14 cellular contexts compared by ENCODE assay signal in genomic region chr12:118033331-118033730, GRCh38. TPM values are rescaled to one million over a fixed set of nuclear protein-coding genes. Genes with fewer than 3 reads are reported as not detected.
A peak's percentile ranks its signal among the peaks of the same experiment; 100 is the strongest.
DNase-seq lines count a peak whose midpoint lies in the region; ATAC-seq and TF ChIP-seq lines count a peak whose summit lies in the region.
"Had no signal": no experiment of that assay in that cellular context is flagged by ENCODE, and none has a peak within 500 bp of the region (broad histone marks: within the 10 kb centered on the region; RNA-seq: fewer than 3 reads in every experiment).

No MANE protein-coding gene starts in this region.

- H2BK120ac ChIP-seq in mesenchymal stem cell (ENCODE audit: low read depth, low read length) = no peak overlapping the region

- H3K4me3 ChIP-seq in GM23248 (no peak overlapping the region), mesenchymal stem cell (ENCODE audit: insufficient read depth in 1 of 2, low read depth in 1 of 2, low read length in 2 of 2) (peak overlapping the region in 1 of 2 experiments; percentile 51)
- H3K4me3 ChIP-seq: gastrocnemius medialis, Peyer's patch had no signal

- H2AK5ac ChIP-seq in mesenchymal stem cell (ENCODE audit: low read length, severe bottlenecking) = no peak overlapping the region

- H3K4me3 Mint-ChIP-seq in CD4-positive, alpha-beta T cell = no peak overlapping the region
- H3K4me3 Mint-ChIP-seq in activated naive CD8-positive, alpha-beta T cell treated with anti-CD3 and anti-CD28 coated beads for 36 hours = no peak overlapping the region
- H3K4me3 Mint-ChIP-seq: activated naive CD8-positive, alpha-beta T cell treated with anti-CD3 and anti-CD28 coated beads, Interleukin-2, amount 10 ng/mL, durations not matched to agents 7 days and 5 days; neural crest cell had no signal

- H4K91ac ChIP-seq in mesenchymal stem cell (ENCODE audit: low read length) = no peak overlapping the region

- DNase-seq in CD4-positive, alpha-beta T cell = no peak
- DNase-seq in GM23248 = peak; percentile 57
- DNase-seq in activated naive CD8-positive, alpha-beta T cell treated with anti-CD3 and anti-CD28 coated beads for 36 hours = no peak
- DNase-seq in mesenchymal stem cell = no peak
- no peak for DNase-seq in NOMO-1 treated with dmso at 0.1 percent for 144 hours (lab: John Stamatoyannopoulos, UW; ENCODE audit: unreplicated experiment)
- no peak for DNase-seq in NCI-H1436 (lab: John Stamatoyannopoulos, UW)
- DNase-seq: activated naive CD8-positive, alpha-beta T cell treated with anti-CD3 and anti-CD28 coated beads, Interleukin-2, amount 10 ng/mL, durations not matched to agents 7 days and 5 days; C1 segment of cervical spinal cord; gastrocnemius medialis; NCI-H2029; NCI-H526 treated with DMSO at 0.1 percent for 48 hours; Peyer's patch had no signal

- H3K79me2 ChIP-seq in GM23248 (ENCODE audit: insufficient read depth) = peaks cover 10% of the 10 kb centered on the region

- no peak overlapping the region for H3K27ac ChIP-seq in CD4-positive, alpha-beta T cell (ENCODE audit: low read depth, low read length)
- H3K27ac ChIP-seq in GM23248 (peak overlapping the region; percentile 66), mesenchymal stem cell (ENCODE audit: low read length, poor library complexity, severe bottlenecking) (no peak overlapping the region)
- H3K27ac ChIP-seq: gastrocnemius medialis had no signal

- no peaks in the 10 kb centered on the region for H3K9me2 ChIP-seq in GM23248 (ENCODE audit: insufficient read depth)

- H4K20me1 ChIP-seq in GM23248 (ENCODE audit: insufficient read depth) = no peaks in the 10 kb centered on the region

- POLR2A ChIA-PET in CD4-positive, alpha-beta T cell (lab: Charles Lee) = interaction anchor here (0.6 to 1.5 kb wide), 4 partner anchors 17 to 138 kb away, joined by 3 to 5 read pairs (median 4); partner anchors contain the start of gene RFC5

- no peaks in the 10 kb centered on the region for H3K9me3 Mint-ChIP-seq in CD4-positive, alpha-beta T cell
- H3K9me3 Mint-ChIP-seq in activated naive CD8-positive, alpha-beta T cell treated with anti-CD3 and anti-CD28 coated beads for 36 hours = peaks cover 2% of the 10 kb centered on the region
- H3K9me3 Mint-ChIP-seq: activated naive CD8-positive, alpha-beta T cell treated with anti-CD3 and anti-CD28 coated beads, Interleukin-2, amount 10 ng/mL, durations not matched to agents 7 days and 5 days; neural crest cell had no signal

- H3K4me1 ChIP-seq in GM23248 (ENCODE audit: insufficient read depth) (peaks cover 29% of the 10 kb centered on the region), mesenchymal stem cell (ENCODE audit: control insufficient read depth, insufficient read depth, low read depth, low read length) (no peaks in the 10 kb centered on the region)
- H3K4me1 ChIP-seq: gastrocnemius medialis, Peyer's patch had no signal

- H2BK12ac ChIP-seq in mesenchymal stem cell (ENCODE audit: low read length in 2 of 2) = no peak overlapping the region

- H3K4ac ChIP-seq in mesenchymal stem cell (ENCODE audit: low read depth in 1 of 2, low read length in 2 of 2) = no peak overlapping the region

- H4K8ac ChIP-seq in mesenchymal stem cell (ENCODE audit: low read length) = no peak overlapping the region

- H3K27me3 Mint-ChIP-seq in CD4-positive, alpha-beta T cell = no peaks in the 10 kb centered on the region
- no peaks in the 10 kb centered on the region for H3K27me3 Mint-ChIP-seq in activated naive CD8-positive, alpha-beta T cell treated with anti-CD3 and anti-CD28 coated beads for 36 hours
- H3K27me3 Mint-ChIP-seq: activated naive CD8-positive, alpha-beta T cell treated with anti-CD3 and anti-CD28 coated beads, Interleukin-2, amount 10 ng/mL, durations not matched to agents 7 days and 5 days had no signal

- H3K36me3 Mint-ChIP-seq in CD4-positive, alpha-beta T cell (ENCODE audit: low read depth) = peaks cover 82% of the 10 kb centered on the region
- H3K36me3 Mint-ChIP-seq in activated naive CD8-positive, alpha-beta T cell treated with anti-CD3 and anti-CD28 coated beads for 36 hours = peaks cover 68% of the 10 kb centered on the region

- H3K36me3 ChIP-seq in GM23248 (ENCODE audit: low read depth) (peaks cover 68% of the 10 kb centered on the region), mesenchymal stem cell (ENCODE audit: control insufficient read depth in 1 of 2, insufficient read depth in 2 of 2, low read depth in 1 of 2, low read length in 2 of 2) (peaks cover 55 to 98% of the 10 kb centered on the region in 2 experiments)

- no peak for ATAC-seq in CD4-positive, alpha-beta T cell (ENCODE audit: poor library complexity)
- no peak for ATAC-seq in GM19035 (IDR thresholded peaks at IDR 0.05; ENCODE audit: unreplicated experiment)
- ATAC-seq: gastrocnemius medialis had no signal

- intact Hi-C loops in CD4-positive, alpha-beta T cell (cut with DNase I, micrococcal nuclease) = loop anchor here in 1 of 2 experiments (5.0 kb wide), 1 partner anchor 156 kb away; no protein-coding TSS in a partner anchor

- no peaks in the 10 kb centered on the region for H3K27me3 ChIP-seq in CD4-positive, alpha-beta T cell (ENCODE audit: control insufficient read depth, insufficient read depth, low read length)
- H3K27me3 ChIP-seq in GM23248 (replicated peaks; ENCODE audit: insufficient read depth) (no peaks in the 10 kb centered on the region), mesenchymal stem cell (ENCODE audit: control insufficient read depth in 1 of 2, insufficient read depth in 1 of 2, low read length in 2 of 2) (no peaks in the 10 kb centered on the region)
- H3K27me3 ChIP-seq: gastrocnemius medialis, Peyer's patch had no signal

- in situ Hi-C loops in GM23248 (cut with MboI) = no loop called here

- peak overlapping the region; percentile 71 for H3K27ac Mint-ChIP-seq in CD4-positive, alpha-beta T cell
- H3K27ac Mint-ChIP-seq in activated naive CD8-positive, alpha-beta T cell treated with anti-CD3 and anti-CD28 coated beads for 36 hours = peak overlapping the region; percentile 92
- H3K27ac Mint-ChIP-seq: activated naive CD8-positive, alpha-beta T cell treated with anti-CD3 and anti-CD28 coated beads, Interleukin-2, amount 10 ng/mL, durations not matched to agents 7 days and 5 days had no signal

- no peak overlapping the region for H2AFZ ChIP-seq in GM23248
- no peak overlapping the region for H2AFZ ChIP-seq in mesenchymal stem cell (ENCODE audit: low read depth, low read length)

- no peak for TF ChIP-seq CTCF in CD4-positive, alpha-beta T cell (IDR thresholded peaks at IDR 0.05)

- H3K9ac ChIP-seq in GM23248 (peak overlapping the region; percentile 36; the same call in 1 of the 2 replicates), mesenchymal stem cell (ENCODE audit: low read length) (peak overlapping the region; percentile 47)

- H3K4me2 ChIP-seq in GM23248 (ENCODE audit: unreplicated experiment) (peak overlapping the region; percentile 20), mesenchymal stem cell (ENCODE audit: low read length, poor library complexity, severe bottlenecking) (no peak overlapping the region)

- H3K14ac ChIP-seq in mesenchymal stem cell (ENCODE audit: low read length in 2 of 2) = no peak overlapping the region

- no peaks in the 10 kb centered on the region for H3K4me1 Mint-ChIP-seq in CD4-positive, alpha-beta T cell (ENCODE audit: low read depth)
- H3K4me1 Mint-ChIP-seq in activated naive CD8-positive, alpha-beta T cell treated with anti-CD3 and anti-CD28 coated beads for 36 hours = peaks cover 45% of the 10 kb centered on the region

- WGBS in GM23248 (ENCODE audit: low coverage in 1 of 2, low lambda C conversion rate in 2 of 2, missing lambda C conversion rate in 2 of 2), 2 experiments = 46 to 47% methylated on average over 5 of the region's 5 CpGs
- 94% methylated on average over 4 of the region's 5 CpGs for WGBS in mesenchymal stem cell

- H3K9me3 ChIP-seq in CD4-positive, alpha-beta T cell (ENCODE audit: control insufficient read depth, low read length) = no peaks in the 10 kb centered on the region
- no peaks in the 10 kb centered on the region for H3K9me3 ChIP-seq in GM23248 (ENCODE audit: low read depth)
- H3K9me3 ChIP-seq in mesenchymal stem cell (ENCODE audit: control insufficient read depth, low read length) = no peaks in the 10 kb centered on the region
- H3K9me3 ChIP-seq: gastrocnemius medialis, Peyer's patch had no signal

- peaks cover 65% of the 10 kb centered on the region for H3F3A ChIP-seq in GM23248 (ENCODE audit: insufficient read depth)

- H3K23ac ChIP-seq in mesenchymal stem cell (ENCODE audit: low read length in 2 of 2) = no peak overlapping the region

- H2BK5ac ChIP-seq in mesenchymal stem cell (ENCODE audit: low read depth, low read length, poor library complexity, severe bottlenecking) = no peak overlapping the region

- CTCF ChIA-PET in CD4-positive, alpha-beta T cell (lab: Charles Lee) = interaction anchor here (0.8 kb wide), 1 partner anchor 88 kb away, joined by 3 read pairs; no protein-coding TSS in a partner anchor

- no peak overlapping the region for H2BK15ac ChIP-seq in mesenchymal stem cell (ENCODE audit: low read depth, poor library complexity, severe bottlenecking)

- no peak overlapping the region for H3K18ac ChIP-seq in mesenchymal stem cell (ENCODE audit: low read depth in 1 of 2, low read length in 2 of 2)

- H3K79me1 ChIP-seq in mesenchymal stem cell (replicated peaks; ENCODE audit: low read length, poor library complexity, severe bottlenecking) = peaks cover 22% of the 10 kb centered on the region

RNA-seq across cellular contexts. Expression of gene RFC5, which starts 16.8 kb away (rescaled TPM):
- 1 to 10 TPM; 8.7 to 9.1 TPM for total RNA-seq in CD4-positive, alpha-beta T cell
- total RNA-seq in GM23248 (2014; rRNA removed; shearing (Covaris generic)) = 13.0 and 21.4 TPM in 2 replicates
- 15.2 and 17.8 TPM in 2 replicates for polyA plus RNA-seq in GM23248 (2016; fragmentation: Nextera tagmentation; extraction: Ambion mirVana)
- 10 to 100 TPM; 71.7 to 72.5 TPM for total RNA-seq in activated naive CD8-positive, alpha-beta T cell treated with anti-CD3 and anti-CD28 coated beads for 36 hours
- polyA plus RNA-seq in mesenchymal stem cell (2013, experiment 1 of 2) = 7.6 TPM
- polyA plus RNA-seq in mesenchymal stem cell (2013, experiment 2 of 2) = 7.8 TPM

RNA-seq across cellular contexts. Expression of gene WSB2, which starts 27.6 kb away (rescaled TPM):
- total RNA-seq in CD4-positive, alpha-beta T cell = 10 to 100 TPM; 12.0 to 13.4 TPM
- total RNA-seq in GM23248 (2014; rRNA removed; shearing (Covaris generic)) = 134 and 162 TPM in 2 replicates
- 65.8 and 66.5 TPM in 2 replicates for polyA plus RNA-seq in GM23248 (2016; fragmentation: Nextera tagmentation; extraction: Ambion mirVana)
- 10 to 100 TPM; 37.7 to 41.6 TPM for total RNA-seq in activated naive CD8-positive, alpha-beta T cell treated with anti-CD3 and anti-CD28 coated beads for 36 hours
- polyA plus RNA-seq in mesenchymal stem cell (2013, experiment 1 of 2) = 81.2 TPM
- 81.9 TPM for polyA plus RNA-seq in mesenchymal stem cell (2013, experiment 2 of 2)
